ENCODE assay signal across 1 cellular context in the genomic region with DNA sequence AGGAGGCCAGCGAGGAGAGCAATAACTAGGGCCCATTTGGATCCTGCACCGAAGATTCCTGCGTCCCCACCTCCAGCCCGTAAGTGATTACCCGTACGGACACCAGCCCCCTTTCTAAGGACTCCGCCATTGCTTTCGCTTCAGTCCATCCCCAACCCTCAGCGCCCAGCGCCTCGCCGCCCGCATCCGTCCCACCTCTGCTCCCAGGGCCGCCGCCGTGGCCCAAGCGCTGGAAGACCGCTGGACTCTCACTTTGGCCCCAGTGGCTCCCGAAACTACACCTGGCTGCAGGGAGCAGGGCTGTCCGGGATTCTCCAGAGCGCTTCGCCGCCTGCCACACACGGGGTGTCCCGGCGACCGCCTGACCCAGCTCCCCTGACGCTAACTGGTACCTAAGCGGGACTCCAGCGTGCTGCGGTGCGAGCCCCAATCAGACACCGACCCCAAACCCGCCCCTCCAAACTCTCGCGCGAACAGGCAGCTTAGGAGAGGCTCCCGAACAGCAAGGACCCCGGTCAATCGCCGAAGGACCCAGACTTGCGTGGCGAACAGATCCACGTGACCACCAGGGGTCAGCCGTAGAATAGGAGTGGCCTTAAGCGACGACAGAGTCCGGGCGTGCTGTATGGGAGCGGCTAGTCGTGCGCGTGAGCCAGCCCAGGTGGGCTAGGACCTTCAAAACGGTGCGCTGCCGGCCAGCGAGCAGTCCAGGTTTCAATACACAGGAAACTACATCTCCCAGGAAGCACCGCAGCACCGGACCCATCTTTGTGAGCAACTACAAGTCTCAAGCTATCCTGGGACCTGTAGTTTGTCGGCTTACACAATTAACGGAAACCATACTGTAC.
TF ChIP-seq lines count a peak whose summit lies in the region.

Gene CNPY2 (minus strand): TSS at position 363 of the 848 bp plus-strand sequence. CDS start 771 bp downstream, outside the sequence.

TF ChIP-seq in HepG2, 621 proteins besides CTCF, POLR2A, EP300 and RAD21 (continued from another document and continues in another):
- TF ChIP-seq, protein P1, sequence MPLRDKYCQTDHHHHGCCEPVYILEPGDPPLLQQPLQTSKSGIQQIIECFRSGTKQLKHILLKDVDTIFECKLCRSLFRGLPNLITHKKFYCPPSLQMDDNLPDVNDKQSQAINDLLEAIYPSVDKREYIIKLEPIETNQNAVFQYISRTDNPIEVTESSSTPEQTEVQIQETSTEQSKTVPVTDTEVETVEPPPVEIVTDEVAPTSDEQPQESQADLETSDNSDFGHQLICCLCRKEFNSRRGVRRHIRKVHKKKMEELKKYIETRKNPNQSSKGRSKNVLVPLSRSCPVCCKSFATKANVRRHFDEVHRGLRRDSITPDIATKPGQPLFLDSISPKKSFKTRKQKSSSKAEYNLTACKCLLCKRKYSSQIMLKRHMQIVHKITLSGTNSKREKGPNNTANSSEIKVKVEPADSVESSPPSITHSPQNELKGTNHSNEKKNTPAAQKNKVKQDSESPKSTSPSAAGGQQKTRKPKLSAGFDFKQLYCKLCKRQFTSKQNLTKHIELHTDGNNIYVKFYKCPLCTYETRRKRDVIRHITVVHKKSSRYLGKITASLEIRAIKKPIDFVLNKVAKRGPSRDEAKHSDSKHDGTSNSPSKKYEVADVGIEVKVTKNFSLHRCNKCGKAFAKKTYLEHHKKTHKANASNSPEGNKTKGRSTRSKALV (CRISPR knock-in tag; IDR thresholded peaks at IDR 0.05) = peak; percentile 82; the same call in 1 of the 2 replicates
- TF ChIP-seq, protein P2, sequence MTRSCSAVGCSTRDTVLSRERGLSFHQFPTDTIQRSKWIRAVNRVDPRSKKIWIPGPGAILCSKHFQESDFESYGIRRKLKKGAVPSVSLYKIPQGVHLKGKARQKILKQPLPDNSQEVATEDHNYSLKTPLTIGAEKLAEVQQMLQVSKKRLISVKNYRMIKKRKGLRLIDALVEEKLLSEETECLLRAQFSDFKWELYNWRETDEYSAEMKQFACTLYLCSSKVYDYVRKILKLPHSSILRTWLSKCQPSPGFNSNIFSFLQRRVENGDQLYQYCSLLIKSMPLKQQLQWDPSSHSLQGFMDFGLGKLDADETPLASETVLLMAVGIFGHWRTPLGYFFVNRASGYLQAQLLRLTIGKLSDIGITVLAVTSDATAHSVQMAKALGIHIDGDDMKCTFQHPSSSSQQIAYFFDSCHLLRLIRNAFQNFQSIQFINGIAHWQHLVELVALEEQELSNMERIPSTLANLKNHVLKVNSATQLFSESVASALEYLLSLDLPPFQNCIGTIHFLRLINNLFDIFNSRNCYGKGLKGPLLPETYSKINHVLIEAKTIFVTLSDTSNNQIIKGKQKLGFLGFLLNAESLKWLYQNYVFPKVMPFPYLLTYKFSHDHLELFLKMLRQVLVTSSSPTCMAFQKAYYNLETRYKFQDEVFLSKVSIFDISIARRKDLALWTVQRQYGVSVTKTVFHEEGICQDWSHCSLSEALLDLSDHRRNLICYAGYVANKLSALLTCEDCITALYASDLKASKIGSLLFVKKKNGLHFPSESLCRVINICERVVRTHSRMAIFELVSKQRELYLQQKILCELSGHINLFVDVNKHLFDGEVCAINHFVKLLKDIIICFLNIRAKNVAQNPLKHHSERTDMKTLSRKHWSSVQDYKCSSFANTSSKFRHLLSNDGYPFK (CRISPR knock-in tag; IDR thresholded peaks at IDR 0.05; ENCODE audit: borderline replicate concordance) = peak; percentile 82; the same call in 1 of the 2 replicates
- TF ChIP-seq ETV5 (CRISPR knock-in tag; IDR thresholded peaks at IDR 0.05; ENCODE audit: borderline replicate concordance) (0 out of 2 replicates have a peak, but pooled peaks have one; percentile 8), SMAD3 (CRISPR knock-in tag; IDR thresholded peaks at IDR 0.05) (no peak), ZNF678 (CRISPR knock-in tag; IDR thresholded peaks at IDR 0.05) (peak; percentile 64; the same call in 1 of the 2 replicates), PHF21A (CRISPR knock-in tag; IDR thresholded peaks at IDR 0.05) (peak; percentile 89), ZNF17 (CRISPR knock-in tag; IDR thresholded peaks at IDR 0.05) (no peak), ZNF784 (CRISPR knock-in tag; IDR thresholded peaks at IDR 0.05; ENCODE audit: borderline replicate concordance) (no peak), ZBTB33 (CRISPR knock-in tag; IDR thresholded peaks at IDR 0.05) (no peak), ZFP1 (CRISPR knock-in tag; IDR thresholded peaks at IDR 0.05) (peak; percentile 94), PATZ1 (CRISPR knock-in tag; IDR thresholded peaks at IDR 0.05) (0 out of 2 replicates have a peak, but pooled peaks have one; percentile 39), NFE2 (CRISPR knock-in tag; IDR thresholded peaks at IDR 0.05) (no peak), ZNF567 (CRISPR knock-in tag; IDR thresholded peaks at IDR 0.05; ENCODE audit: borderline replicate concordance) (no peak), ZNF337 (CRISPR knock-in tag; IDR thresholded peaks at IDR 0.05; ENCODE audit: borderline replicate concordance, low read depth) (0 out of 2 replicates have a peak, but pooled peaks have one; percentile 59), DNMT1 (CRISPR knock-in tag; IDR thresholded peaks at IDR 0.05) (no peak; the same call in 1 of the 2 replicates), FLYWCH1 (CRISPR knock-in tag; IDR thresholded peaks at IDR 0.05) (no peak), HOMEZ (CRISPR knock-in tag; IDR thresholded peaks at IDR 0.05; ENCODE audit: low read depth) (peak; percentile 62; the same call in 1 of the 2 replicates), BORCS8-MEF2B (CRISPR knock-in tag; IDR thresholded peaks at IDR 0.05) (peak; percentile 85; the same call in 1 of the 2 replicates), KLF15 (CRISPR knock-in tag; IDR thresholded peaks at IDR 0.05; ENCODE audit: borderline replicate concordance) (0 out of 2 replicates have a peak, but pooled peaks have one; percentile 69), PLSCR1 (CRISPR knock-in tag; IDR thresholded peaks at IDR 0.05; ENCODE audit: borderline replicate concordance) (no peak), TMF1 (CRISPR knock-in tag; IDR thresholded peaks at IDR 0.05; ENCODE audit: low read depth) (peak; percentile 74; the same call in 1 of the 2 replicates), CEBPB (IDR thresholded peaks at IDR 0.05; ENCODE audit: borderline replicate concordance, low read depth, low read length) (peak; percentile 42; the same call in 1 of the 2 replicates), BATF2 (CRISPR knock-in tag; IDR thresholded peaks at IDR 0.05) (no peak; the same call in 1 of the 2 replicates), ZEB1 (IDR thresholded peaks at IDR 0.05; ENCODE audit: insufficient replicate concordance, low read depth) (peak; percentile 88)
- TF ChIP-seq, protein P3, sequence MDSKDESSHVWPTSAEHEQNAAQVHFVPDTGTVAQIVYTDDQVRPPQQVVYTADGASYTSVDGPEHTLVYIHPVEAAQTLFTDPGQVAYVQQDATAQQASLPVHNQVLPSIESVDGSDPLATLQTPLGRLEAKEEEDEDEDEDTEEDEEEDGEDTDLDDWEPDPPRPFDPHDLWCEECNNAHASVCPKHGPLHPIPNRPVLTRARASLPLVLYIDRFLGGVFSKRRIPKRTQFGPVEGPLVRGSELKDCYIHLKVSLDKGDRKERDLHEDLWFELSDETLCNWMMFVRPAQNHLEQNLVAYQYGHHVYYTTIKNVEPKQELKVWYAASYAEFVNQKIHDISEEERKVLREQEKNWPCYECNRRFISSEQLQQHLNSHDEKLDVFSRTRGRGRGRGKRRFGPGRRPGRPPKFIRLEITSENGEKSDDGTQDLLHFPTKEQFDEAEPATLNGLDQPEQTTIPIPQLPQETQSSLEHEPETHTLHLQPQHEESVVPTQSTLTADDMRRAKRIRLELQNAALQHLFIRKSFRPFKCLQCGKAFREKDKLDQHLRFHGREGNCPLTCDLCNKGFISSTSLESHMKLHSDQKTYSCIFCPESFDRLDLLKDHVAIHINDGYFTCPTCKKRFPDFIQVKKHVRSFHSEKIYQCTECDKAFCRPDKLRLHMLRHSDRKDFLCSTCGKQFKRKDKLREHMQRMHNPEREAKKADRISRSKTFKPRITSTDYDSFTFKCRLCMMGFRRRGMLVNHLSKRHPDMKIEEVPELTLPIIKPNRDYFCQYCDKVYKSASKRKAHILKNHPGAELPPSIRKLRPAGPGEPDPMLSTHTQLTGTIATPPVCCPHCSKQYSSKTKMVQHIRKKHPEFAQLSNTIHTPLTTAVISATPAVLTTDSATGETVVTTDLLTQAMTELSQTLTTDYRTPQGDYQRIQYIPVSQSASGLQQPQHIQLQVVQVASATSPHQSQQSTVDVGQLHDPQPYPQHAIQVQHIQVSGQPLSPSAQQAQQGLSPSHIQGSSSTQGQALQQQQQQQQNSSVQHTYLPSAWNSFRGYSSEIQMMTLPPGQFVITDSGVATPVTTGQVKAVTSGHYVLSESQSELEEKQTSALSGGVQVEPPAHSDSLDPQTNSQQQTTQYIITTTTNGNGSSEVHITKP (CRISPR knock-in tag; IDR thresholded peaks at IDR 0.05; ENCODE audit: low read depth) = peak; percentile 65; the same call in 1 of the 2 replicates
- TF ChIP-seq, protein P4, sequence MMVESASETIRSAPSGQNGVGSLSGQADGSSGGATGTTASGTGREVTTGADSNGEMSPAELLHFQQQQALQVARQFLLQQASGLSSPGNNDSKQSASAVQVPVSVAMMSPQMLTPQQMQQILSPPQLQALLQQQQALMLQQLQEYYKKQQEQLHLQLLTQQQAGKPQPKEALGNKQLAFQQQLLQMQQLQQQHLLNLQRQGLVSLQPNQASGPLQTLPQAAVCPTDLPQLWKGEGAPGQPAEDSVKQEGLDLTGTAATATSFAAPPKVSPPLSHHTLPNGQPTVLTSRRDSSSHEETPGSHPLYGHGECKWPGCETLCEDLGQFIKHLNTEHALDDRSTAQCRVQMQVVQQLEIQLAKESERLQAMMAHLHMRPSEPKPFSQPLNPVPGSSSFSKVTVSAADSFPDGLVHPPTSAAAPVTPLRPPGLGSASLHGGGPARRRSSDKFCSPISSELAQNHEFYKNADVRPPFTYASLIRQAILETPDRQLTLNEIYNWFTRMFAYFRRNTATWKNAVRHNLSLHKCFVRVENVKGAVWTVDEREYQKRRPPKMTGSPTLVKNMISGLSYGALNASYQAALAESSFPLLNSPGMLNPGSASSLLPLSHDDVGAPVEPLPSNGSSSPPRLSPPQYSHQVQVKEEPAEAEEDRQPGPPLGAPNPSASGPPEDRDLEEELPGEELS (CRISPR knock-in tag; IDR thresholded peaks at IDR 0.05) = no peak; the same call in 1 of the 2 replicates
- TF ChIP-seq, protein P5, sequence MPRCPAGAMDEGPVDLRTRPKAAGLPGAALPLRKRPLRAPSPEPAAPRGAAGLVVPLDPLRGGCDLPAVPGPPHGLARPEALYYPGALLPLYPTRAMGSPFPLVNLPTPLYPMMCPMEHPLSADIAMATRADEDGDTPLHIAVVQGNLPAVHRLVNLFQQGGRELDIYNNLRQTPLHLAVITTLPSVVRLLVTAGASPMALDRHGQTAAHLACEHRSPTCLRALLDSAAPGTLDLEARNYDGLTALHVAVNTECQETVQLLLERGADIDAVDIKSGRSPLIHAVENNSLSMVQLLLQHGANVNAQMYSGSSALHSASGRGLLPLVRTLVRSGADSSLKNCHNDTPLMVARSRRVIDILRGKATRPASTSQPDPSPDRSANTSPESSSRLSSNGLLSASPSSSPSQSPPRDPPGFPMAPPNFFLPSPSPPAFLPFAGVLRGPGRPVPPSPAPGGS (CRISPR knock-in tag; IDR thresholded peaks at IDR 0.05) = no peak; the same call in 1 of the 2 replicates
